8 cellular contexts compared by ENCODE assay signal in genomic region chr4:7805533-7806079, GRCh38.
DNase-seq lines count a peak whose midpoint lies in the region; ATAC-seq, FAIRE-seq and TF ChIP-seq lines count a peak whose summit lies in the region.

No MANE protein-coding gene starts in this region.

- H3K27ac Mint-ChIP-seq in endodermal cell = peak overlapping the region; percentile 64

- H3K9ac ChIP-seq in endodermal cell (ENCODE audit: extremely low read depth, low read length, poor library complexity, severe bottlenecking) (no peak overlapping the region), mucosa of rectum (ENCODE audit: low read depth in 1 of 2, low read length in 2 of 2) (no peak overlapping the region)

- no peaks in the 10 kb centered on the region for H3K27me3 Mint-ChIP-seq in endodermal cell (ENCODE audit: insufficient read depth)
- no peaks in the 10 kb centered on the region for H3K27me3 Mint-ChIP-seq in activated T-cell treated with anti-CD3 and anti-CD28 coated beads, Interleukin-2, amount 50 U/mL, for 4 hours (ENCODE audit: low read depth)

- 64 to 73% methylated on average over 11 of the region's 11 CpGs for WGBS in endodermal cell (ENCODE audit: insufficient coverage in 1 of 2, insufficient read length in 1 of 2), 2 experiments

- peaks cover 15% of the 10 kb centered on the region for H3K4me1 Mint-ChIP-seq in endodermal cell
- H3K4me1 Mint-ChIP-seq in activated T-cell treated with anti-CD3 and anti-CD28 coated beads, Interleukin-2, amount 50 U/mL, for 4 hours (ENCODE audit: low read depth) = peaks cover 16% of the 10 kb centered on the region

- CTCF ChIA-PET in AG04450 (lab: Charles Lee) = interaction anchor here (0.9 to 8.9 kb wide), 8 partner anchors 8 to 181 kb away, joined by 3 to 164 read pairs (median 13); partner anchors contain the start of gene AFAP1

- H3K4me1 ChIP-seq in endodermal cell (ENCODE audit: control insufficient read depth, insufficient read depth, low read length) = peaks cover 7% of the 10 kb centered on the region
- peaks cover 10 to 15% of the 10 kb centered on the region in 2 donors for H3K4me1 ChIP-seq in mucosa of rectum (ENCODE audit: control insufficient read depth in 2 of 2, insufficient read depth in 2 of 2, low read length in 2 of 2)

- POLR2A ChIA-PET in AG04450 (lab: Yijun Ruan, JAX) = interaction anchor here (0.7 to 1.5 kb wide), 7 partner anchors 8 to 134 kb away, joined by 3 to 6 read pairs (median 4); partner anchors contain the start of gene AFAP1

- peaks cover 34% of the 10 kb centered on the region for H3K36me3 ChIP-seq in endodermal cell (ENCODE audit: control insufficient read depth, insufficient read depth, low read length)
- peaks cover 17 to 24% of the 10 kb centered on the region in 2 donors for H3K36me3 ChIP-seq in mucosa of rectum (ENCODE audit: control insufficient read depth in 2 of 2, insufficient read depth in 2 of 2, low read length in 2 of 2)

- peaks cover 33% of the 10 kb centered on the region for H3K36me3 Mint-ChIP-seq in endodermal cell (ENCODE audit: low read depth)
- H3K36me3 Mint-ChIP-seq in activated T-cell treated with anti-CD3 and anti-CD28 coated beads, Interleukin-2, amount 50 U/mL, for 4 hours (ENCODE audit: insufficient read depth) = peaks cover 22% of the 10 kb centered on the region

- H3K4me3 Mint-ChIP-seq in endodermal cell = no peak overlapping the region
- H3K4me3 Mint-ChIP-seq in activated T-cell treated with anti-CD3 and anti-CD28 coated beads, Interleukin-2, amount 50 U/mL, for 4 hours = no peak overlapping the region

- H3K9me3 ChIP-seq in AG04450 (ENCODE audit: control insufficient read depth, insufficient read depth, low read length) (peaks cover 17% of the 10 kb centered on the region), endodermal cell (ENCODE audit: control insufficient read depth, low read length) (no peaks in the 10 kb centered on the region), mucosa of rectum (ENCODE audit: control insufficient read depth in 2 of 2, low read length in 2 of 2) (no peaks in the 10 kb centered on the region)

- H3K4me3 ChIP-seq in AG04450 (ENCODE audit: low read depth, low read length) (no peak overlapping the region), endodermal cell (ENCODE audit: low read length) (no peak overlapping the region), mucosa of rectum (ENCODE audit: low read length in 2 of 2) (no peak overlapping the region)

- no peaks in the 10 kb centered on the region for H3K9me3 Mint-ChIP-seq in endodermal cell
- H3K9me3 Mint-ChIP-seq in activated T-cell treated with anti-CD3 and anti-CD28 coated beads, Interleukin-2, amount 50 U/mL, for 4 hours = no peaks in the 10 kb centered on the region

- H3K27me3 ChIP-seq in AG04450 (ENCODE audit: control insufficient read depth, insufficient read depth, low read length) = no peaks in the 10 kb centered on the region
- no peaks in the 10 kb centered on the region for H3K27me3 ChIP-seq in endodermal cell (ENCODE audit: control insufficient read depth, insufficient read depth, low read length, poor library complexity, severe bottlenecking)
- H3K27me3 ChIP-seq in mucosa of rectum (ENCODE audit: control insufficient read depth in 2 of 2, insufficient read depth in 2 of 2, low read length in 2 of 2) = no peaks in the 10 kb centered on the region

- H3K27ac ChIP-seq in AG04450 (ENCODE audit: low read depth, low read length) (peak overlapping the region; percentile 92), endodermal cell (ENCODE audit: low read depth, low read length) (peak overlapping the region; percentile 84), mucosa of rectum (ENCODE audit: low read depth in 2 of 2, low read length in 2 of 2) (peak overlapping the region; percentile 67 to 70)

- no peak for TF ChIP-seq CTCF in AG04450 (IDR thresholded peaks at IDR 0.05; ENCODE audit: low read depth, low read length)
- no peak for TF ChIP-seq CTCF in endodermal cell (conservative IDR thresholded peaks at IDR 0.05)

- FAIRE-seq in frontal cortex (lab: Jason Lieb, UNC) = no peak

- DNase-seq in AG04450 (ENCODE audit: low read depth, low spot score) (peak; percentile 85), NCI-H2029 (lab: John Stamatoyannopoulos, UW) (peak; percentile 85), endodermal cell (peak; percentile 68), frontal cortex (ENCODE audit: low spot score in 2 of 2) (no peak)
- DNase-seq in activated T-cell treated with anti-CD3 and anti-CD28 coated beads, Interleukin-2, amount 50 U/mL, for 4 hours = no peak

- ATAC-seq in GM18858 (IDR thresholded peaks at IDR 0.05; ENCODE audit: unreplicated experiment) (no peak), GM21447 (IDR thresholded peaks at IDR 0.05; ENCODE audit: unreplicated experiment) (no peak)
- no peak for ATAC-seq in activated T-cell treated with anti-CD3 and anti-CD28 coated beads, Interleukin-2, amount 50 U/mL, for 4 hours

Comparison
In these comparisons a context has a peak if more than half of its experiments do, and no peak if none do; other contexts are left out.
1. DNase-seq: peak in AG04450 (single experiment), NCI-H2029 (single experiment) and endodermal cell (single experiment); none in activated T-cell treated with anti-CD3 and anti-CD28 coated beads, Interleukin-2, amount 50 U/mL, for 4 hours (single experiment) and frontal cortex (0 of 2).
2. Peak in every context shown above with its lines, with median percentiles within 50 percentile points of each other: H3K27ac ChIP-seq.